Comparison of ENCODE assay signal across 25 cellular contexts in the genomic region with DNA sequence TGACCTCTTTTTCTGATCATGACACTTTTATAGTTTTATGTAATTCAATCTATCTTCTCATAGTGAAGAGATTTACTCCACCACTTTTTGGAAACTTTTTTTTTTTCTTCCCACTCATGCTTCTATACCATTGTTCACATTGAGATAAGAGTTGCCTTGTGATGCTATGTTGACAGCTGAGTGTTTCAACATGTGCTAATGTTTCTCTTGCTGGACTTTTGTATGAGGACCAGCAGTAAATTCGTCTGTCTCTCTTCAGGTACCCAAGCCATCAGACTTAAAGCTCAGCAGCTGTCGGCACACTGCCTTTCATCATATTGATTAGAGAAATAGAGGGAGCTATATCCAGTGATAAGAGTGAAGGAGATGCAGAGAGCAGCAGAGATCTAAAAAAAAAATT.
"Had no signal": no experiment of that assay in that cellular context is flagged by ENCODE, and none has a peak within 500 bp of the region (broad histone marks: within the 10 kb centered on the region; RNA-seq: fewer than 3 reads in every experiment).

No MANE protein-coding gene starts in this region.

- DNase-seq: nephron progenitor cell; nucleus accumbens; pancreas; right cardiac atrium; right lobe of liver; sigmoid colon; small intestine; stimulated activated CD4-positive, alpha-beta T cell treated with anti-CD3 and anti-CD28 coated beads, Interleukin-15, amount 100 ng/mL, for 24 hours; stimulated activated CD4-positive, alpha-beta T cell treated with anti-CD3 and anti-CD28 coated beads, Interleukin-2, amount 100 ng/mL, for 24 hours; stimulated activated CD4-positive, alpha-beta T cell treated with anti-CD3 and anti-CD28 coated beads, Interleukin-2, amount 100 ng/mL, for 48 hours; stimulated activated CD4-positive, alpha-beta T cell treated with anti-CD3 and anti-CD28 coated beads, Interleukin-4, amount 100 ng/mL, for 24 hours; stimulated activated naive B cell treated with anti-CD40 and anti-IgM and Interleukin-4, amounts not matched to agents 10 μg/mL and 1 μg/mL and 100 μg/mL, for 72 hours; stimulated activated naive CD4-positive, alpha-beta T cell treated with Interleukin-2 at 50 U/mL for 16 hours; stomach; thyroid gland; trophoblast cell; upper lobe of left lung had no signal

- H3K4me3 ChIP-seq: pancreas, prostate gland, right lobe of liver, sigmoid colon, stomach, thoracic aorta, thyroid gland, tibial nerve, upper lobe of left lung, vagina had no signal

- H3K36me3 ChIP-seq: neutrophil, pancreas, prostate gland, right lobe of liver, sigmoid colon, stomach, thoracic aorta, thyroid gland, tibial nerve, upper lobe of left lung, vagina had no signal

- H3K9me3 ChIP-seq: neutrophil, pancreas, prostate gland, right lobe of liver, sigmoid colon, thoracic aorta, thyroid gland, tibial nerve, vagina had no signal

- H3K4me1 ChIP-seq: pancreas, prostate gland, right lobe of liver, sigmoid colon, stomach, thyroid gland, tibial nerve, upper lobe of left lung had no signal

- FAIRE-seq: pancreas, small intestine, urothelium cell line had no signal

- H3K27me3 ChIP-seq: neutrophil, pancreas, right lobe of liver, sigmoid colon, stomach, thyroid gland, tibial nerve, upper lobe of left lung, vagina had no signal

- H3K27ac ChIP-seq: neutrophil, pancreas, prostate gland, right lobe of liver, sigmoid colon, stomach, thoracic aorta, thyroid gland, tibial nerve, upper lobe of left lung, vagina had no signal

- ATAC-seq: natural killer cell treated with Interleukin-12 subunit alpha and Interleukin-12 subunit beta and Interleukin-15 and Interleukin-18, amount 100 ng/mL, for 72 hours; pancreas; right cardiac atrium; right lobe of liver; stimulated activated effector memory CD8-positive, alpha-beta T cell treated with anti-CD3 and anti-CD28 coated beads, Interleukin-12 subunit alpha, Interleukin-12 subunit beta, amount 100 ng/mL, for 72 hours; stimulated activated naive B cell treated with anti-CD40 and anti-IgM and Interleukin-4, amounts not matched to agents 10 μg/mL and 1 μg/mL and 100 μg/mL, for 72 hours had no signal
